In genomic region chr19:17775245-17775927, GRCh38 we compare ENCODE assay signal across 8 cellular contexts. TPM values are rescaled to one million over a fixed set of nuclear protein-coding genes. Genes with fewer than 3 reads are reported as not detected.
DNase-seq lines count a peak whose midpoint lies in the region; ATAC-seq, FAIRE-seq and TF ChIP-seq lines count a peak whose summit lies in the region.

No MANE protein-coding gene starts in this region.

- DNase-seq in D721Med (ENCODE audit: insufficient read length, low spot score) (no peak), HuH-7 (ENCODE audit: low spot score) (peak; percentile 81), fibroblast of peridontal ligament (ENCODE audit: extremely low read depth) (peak; percentile 28), posterior vena cava (ENCODE audit: low spot score) (no peak)
- peak; percentile 52 to 64 for DNase-seq in activated CD4-positive, alpha-beta T cell treated with anti-CD3 and anti-CD28 coated beads, Interleukin-2, amount 50 U/mL, for 48 hours
- DNase-seq in stimulated activated effector memory CD8-positive, alpha-beta T cell treated with anti-CD3 and anti-CD28 coated beads, Interleukin-12 subunit alpha, Interleukin-12 subunit beta, amount 100 ng/mL, for 72 hours (ENCODE audit: low spot score in 2 of 2), result peak in 1 of 2 donors; percentile 74
- no peak for DNase-seq in activated T-helper 2 cell treated with anti-CD3 and anti-CD28 coated beads, Interferon-gamma antibody, Interleukin-2, Interleukin-4, amounts not matched to agents 10 μg/mL and 5 μg/mL and 100 μg/mL, durations not matched to agents 14 hours and 24 hours and 36 hours (ENCODE audit: low spot score)
- no peak for DNase-seq in central memory CD4-positive, alpha-beta T cell

- no peak overlapping the region for H3K4me3 Mint-ChIP-seq in stimulated activated effector memory CD8-positive, alpha-beta T cell treated with anti-CD3 and anti-CD28 coated beads, Interleukin-12 subunit alpha, Interleukin-12 subunit beta, amount 100 ng/mL, for 72 hours
- no peak overlapping the region for H3K4me3 Mint-ChIP-seq in activated T-helper 2 cell treated with anti-CD3 and anti-CD28 coated beads, Interferon-gamma antibody, Interleukin-2, Interleukin-4, amounts not matched to agents 10 μg/mL and 5 μg/mL and 100 μg/mL, durations not matched to agents 14 hours and 24 hours and 36 hours (ENCODE audit: low read depth)

- no peaks in the 10 kb centered on the region for H3K27me3 Mint-ChIP-seq in activated T-helper 2 cell treated with anti-CD3 and anti-CD28 coated beads, Interferon-gamma antibody, Interleukin-2, Interleukin-4, amounts not matched to agents 10 μg/mL and 5 μg/mL and 100 μg/mL, durations not matched to agents 14 hours and 24 hours and 36 hours (ENCODE audit: low read depth)

- intact Hi-C loops in posterior vena cava (cut with DNase I), result no loop called here
- intact Hi-C loops in activated T-helper 2 cell treated with anti-CD3 and anti-CD28 coated beads, Interferon-gamma antibody, Interleukin-2, Interleukin-4, amounts not matched to agents 10 μg/mL and 5 μg/mL and 100 μg/mL, durations not matched to agents 14 hours and 24 hours and 36 hours (cut with micrococcal nuclease), result loop anchor here (5.0 kb wide), 1 partner anchor 58 kb away; the partner anchor contains the start of gene MAP1S

- ATAC-seq in stimulated activated effector memory CD8-positive, alpha-beta T cell treated with anti-CD3 and anti-CD28 coated beads, Interleukin-12 subunit alpha, Interleukin-12 subunit beta, amount 100 ng/mL, for 72 hours, result no peak

- peaks cover 94% of the 10 kb centered on the region for H3K36me3 Mint-ChIP-seq in stimulated activated effector memory CD8-positive, alpha-beta T cell treated with anti-CD3 and anti-CD28 coated beads, Interleukin-12 subunit alpha, Interleukin-12 subunit beta, amount 100 ng/mL, for 72 hours
- peaks cover 71% of the 10 kb centered on the region for H3K36me3 Mint-ChIP-seq in activated T-helper 2 cell treated with anti-CD3 and anti-CD28 coated beads, Interferon-gamma antibody, Interleukin-2, Interleukin-4, amounts not matched to agents 10 μg/mL and 5 μg/mL and 100 μg/mL, durations not matched to agents 14 hours and 24 hours and 36 hours (ENCODE audit: low read depth)

- H3K4me1 Mint-ChIP-seq in stimulated activated effector memory CD8-positive, alpha-beta T cell treated with anti-CD3 and anti-CD28 coated beads, Interleukin-12 subunit alpha, Interleukin-12 subunit beta, amount 100 ng/mL, for 72 hours, result peaks cover 47% of the 10 kb centered on the region
- H3K4me1 Mint-ChIP-seq in activated T-helper 2 cell treated with anti-CD3 and anti-CD28 coated beads, Interferon-gamma antibody, Interleukin-2, Interleukin-4, amounts not matched to agents 10 μg/mL and 5 μg/mL and 100 μg/mL, durations not matched to agents 14 hours and 24 hours and 36 hours (ENCODE audit: low read depth), result peaks cover 12% of the 10 kb centered on the region

- peak overlapping the region; percentile 72 for H3K27ac Mint-ChIP-seq in stimulated activated effector memory CD8-positive, alpha-beta T cell treated with anti-CD3 and anti-CD28 coated beads, Interleukin-12 subunit alpha, Interleukin-12 subunit beta, amount 100 ng/mL, for 72 hours
- H3K27ac Mint-ChIP-seq in activated T-helper 2 cell treated with anti-CD3 and anti-CD28 coated beads, Interferon-gamma antibody, Interleukin-2, Interleukin-4, amounts not matched to agents 10 μg/mL and 5 μg/mL and 100 μg/mL, durations not matched to agents 14 hours and 24 hours and 36 hours, result no peak overlapping the region

- TF ChIP-seq CTCF in D721Med (IDR thresholded peaks at IDR 0.05; ENCODE audit: insufficient read depth, missing control alignments), result peak; percentile 46

- no peaks in the 10 kb centered on the region for H3K9me3 Mint-ChIP-seq in stimulated activated effector memory CD8-positive, alpha-beta T cell treated with anti-CD3 and anti-CD28 coated beads, Interleukin-12 subunit alpha, Interleukin-12 subunit beta, amount 100 ng/mL, for 72 hours
- H3K9me3 Mint-ChIP-seq in activated T-helper 2 cell treated with anti-CD3 and anti-CD28 coated beads, Interferon-gamma antibody, Interleukin-2, Interleukin-4, amounts not matched to agents 10 μg/mL and 5 μg/mL and 100 μg/mL, durations not matched to agents 14 hours and 24 hours and 36 hours, result no peaks in the 10 kb centered on the region

- FAIRE-seq in D721Med (lab: Jason Lieb, UNC), result no peak

RNA-seq across cellular contexts. Expression of gene B3GNT3, which starts 19.6 kb away (rescaled TPM):
- total RNA-seq in posterior vena cava, result under 1 TPM in 1 of 2 donors, not detected in 1; 0.28 TPM
- not detected in 2 replicates for total RNA-seq in activated T-helper 2 cell treated with anti-CD3 and anti-CD28 coated beads, Interferon-gamma antibody, Interleukin-2, Interleukin-4, amounts not matched to agents 10 μg/mL and 5 μg/mL and 100 μg/mL, durations not matched to agents 14 hours and 24 hours and 36 hours

RNA-seq across cellular contexts. Expression of gene FCHO1, which starts 24.1 kb away (rescaled TPM):
- 1 to 10 TPM; 2.0 to 2.1 TPM for total RNA-seq in posterior vena cava
- total RNA-seq in activated T-helper 2 cell treated with anti-CD3 and anti-CD28 coated beads, Interferon-gamma antibody, Interleukin-2, Interleukin-4, amounts not matched to agents 10 μg/mL and 5 μg/mL and 100 μg/mL, durations not matched to agents 14 hours and 24 hours and 36 hours, result 74.7 and 75.6 TPM in 2 replicates

RNA-seq across cellular contexts. Expression of gene INSL3, which starts 45.9 kb away (rescaled TPM):
- not detected for total RNA-seq in posterior vena cava
- total RNA-seq in activated T-helper 2 cell treated with anti-CD3 and anti-CD28 coated beads, Interferon-gamma antibody, Interleukin-2, Interleukin-4, amounts not matched to agents 10 μg/mL and 5 μg/mL and 100 μg/mL, durations not matched to agents 14 hours and 24 hours and 36 hours, result 6.2 and 6.9 TPM in 2 replicates

RNA-seq across cellular contexts. Expression of gene MAP1S, which starts 56.1 kb away (rescaled TPM):
- total RNA-seq in posterior vena cava, result 10 to 100 TPM; 50.8 to 57.0 TPM
- 66.7 and 80.3 TPM in 2 replicates for total RNA-seq in activated T-helper 2 cell treated with anti-CD3 and anti-CD28 coated beads, Interferon-gamma antibody, Interleukin-2, Interleukin-4, amounts not matched to agents 10 μg/mL and 5 μg/mL and 100 μg/mL, durations not matched to agents 14 hours and 24 hours and 36 hours

Comparison
In these comparisons a context has a peak if more than half of its experiments do, and no peak if none do; other contexts are left out.
1. DNase-seq: peak in HuH-7 (single experiment), activated CD4-positive, alpha-beta T cell treated with anti-CD3 and anti-CD28 coated beads, Interleukin-2, amount 50 U/mL, for 48 hours (2 of 2) and fibroblast of peridontal ligament (single experiment); none in D721Med (single experiment), posterior vena cava (single experiment), activated T-helper 2 cell treated with anti-CD3 and anti-CD28 coated beads, Interferon-gamma antibody, Interleukin-2, Interleukin-4, amounts not matched to agents 10 μg/mL and 5 μg/mL and 100 μg/mL, durations not matched to agents 14 hours and 24 hours and 36 hours (single experiment) and central memory CD4-positive, alpha-beta T cell (single experiment).
2. RNA of gene FCHO1, which starts 24.1 kb away (total RNA-seq): 74.7 to 75.6 TPM in activated T-helper 2 cell treated with anti-CD3 and anti-CD28 coated beads, Interferon-gamma antibody, Interleukin-2, Interleukin-4, amounts not matched to agents 10 μg/mL and 5 μg/mL and 100 μg/mL, durations not matched to agents 14 hours and 24 hours and 36 hours; 2.0 to 2.1 TPM in posterior vena cava; every median in the first group is over 10 times any median in the second.